8 cellular contexts compared by ENCODE assay signal in the genomic region with DNA sequence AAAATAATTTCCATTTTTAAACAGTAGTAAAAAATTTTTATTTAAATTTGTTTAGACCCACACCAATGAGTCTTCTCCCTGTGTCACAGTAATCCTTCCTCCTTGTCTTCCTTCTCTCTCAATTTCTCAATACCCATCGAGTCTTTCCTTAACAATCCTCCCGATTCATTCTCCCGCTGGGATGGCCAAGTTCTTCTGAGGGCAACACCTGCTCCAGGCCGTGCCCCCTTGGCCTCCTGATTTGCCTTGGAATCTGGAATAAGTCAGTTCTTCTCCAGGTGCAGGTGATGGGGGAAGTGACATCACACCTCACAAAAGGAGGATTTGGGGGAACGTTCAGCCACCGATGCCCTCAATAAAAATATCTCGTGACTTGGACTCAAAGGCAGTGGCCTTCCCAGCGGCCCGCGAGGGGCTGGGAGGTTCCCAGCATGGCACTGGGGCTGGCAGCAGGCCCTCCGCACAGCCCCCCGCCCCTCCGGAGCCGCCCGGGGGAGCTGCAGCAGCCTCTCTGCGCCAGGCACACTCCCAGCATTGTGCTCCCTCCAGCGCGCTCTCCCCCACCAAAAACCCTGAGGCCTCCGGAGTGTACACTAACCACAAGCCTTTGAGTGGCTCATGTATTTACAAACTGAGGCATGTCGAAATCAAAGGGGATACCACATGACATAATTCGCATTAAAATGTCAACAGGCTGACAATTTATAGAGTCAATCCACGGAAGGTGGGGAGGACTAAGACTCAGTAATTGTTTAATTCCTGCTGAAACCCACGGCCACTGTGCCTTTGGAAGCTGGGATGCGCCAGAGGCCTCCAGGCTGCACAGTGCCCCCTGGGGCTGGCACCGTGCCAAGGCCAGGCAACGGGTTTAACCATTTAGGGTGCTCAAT.
DNase-seq lines count a peak whose midpoint lies in the region; ATAC-seq and TF ChIP-seq lines count a peak whose summit lies in the region.

No MANE protein-coding gene starts in this region.

- DNase-seq in AG20443 (ENCODE audit: low spot score): peak; percentile 92
- peak; percentile 23 for DNase-seq in SIG-M5 (lab: John Stamatoyannopoulos, UW)
- peak; percentile 56 for DNase-seq in kidney epithelial cell (ENCODE audit: low read depth)
- DNase-seq in activated CD4-positive, alpha-beta T cell treated with anti-CD3 and anti-CD28 coated beads for 4 hours: no peak
- DNase-seq in T-helper 2 cell: no peak
- DNase-seq in activated gamma-delta T cell treated with Interleukin-2 at 50 U/mL for 16 hours: no peak

- H3K4me2 ChIP-seq in Loucy (ENCODE audit: low read depth, low read length, poor library complexity, severe bottlenecking): peak overlapping the region; percentile 64

- H3F3A ChIP-seq in Loucy (ENCODE audit: low read depth): 0 out of 2 replicates have a peak, but pooled peaks cover 2% of the 10 kb centered on the region

- no peaks in the 10 kb centered on the region for H3K79me2 ChIP-seq in Loucy (ENCODE audit: insufficient read depth, low read length)

- peaks cover 8% of the 10 kb centered on the region for H4K20me1 ChIP-seq in Loucy (ENCODE audit: insufficient read depth, low read length, poor library complexity, severe bottlenecking)

- no peaks in the 10 kb centered on the region for H3K27me3 ChIP-seq in Loucy (ENCODE audit: insufficient read depth, low read length, poor library complexity, severe bottlenecking)
- no peaks in the 10 kb centered on the region for H3K27me3 ChIP-seq in kidney epithelial cell (ENCODE audit: control insufficient read depth, insufficient read depth, low read length)

- H3K9ac ChIP-seq in Loucy (ENCODE audit: low read depth, low read length, poor library complexity, severe bottlenecking): peak overlapping the region; percentile 48

- peak overlapping the region; percentile 46; the same call in 1 of the 2 replicates for H2AFZ ChIP-seq in Loucy (ENCODE audit: low read length)

- H3K4me1 ChIP-seq in Loucy (ENCODE audit: insufficient read depth, low read length, poor library complexity, severe bottlenecking): peaks cover 20% of the 10 kb centered on the region

- H3K36me3 ChIP-seq in Loucy (ENCODE audit: insufficient read depth, low read length): no peaks in the 10 kb centered on the region
- H3K36me3 ChIP-seq in kidney epithelial cell (ENCODE audit: control insufficient read depth, insufficient read depth, low read length): no peaks in the 10 kb centered on the region

- peak overlapping the region; percentile 59 for H3K4me3 ChIP-seq in Loucy (ENCODE audit: low read length, poor library complexity, severe bottlenecking)
- no peak overlapping the region for H3K4me3 ChIP-seq in kidney epithelial cell (ENCODE audit: low read depth, low read length)

- no peak for ATAC-seq in HG03135 (IDR thresholded peaks at IDR 0.05; ENCODE audit: unreplicated experiment)

- 0 out of 2 replicates have a peak, but pooled peaks have one; percentile 14 for TF ChIP-seq CTCF in Loucy (conservative IDR thresholded peaks at IDR 0.05; ENCODE audit: low read length)
- TF ChIP-seq CTCF in kidney epithelial cell (IDR thresholded peaks at IDR 0.05; ENCODE audit: insufficient read depth, low read length, poor library complexity, severe bottlenecking): no peak

- H3K9me2 ChIP-seq in Loucy (replicated peaks; ENCODE audit: low read depth, low read length): no peaks in the 10 kb centered on the region

- H3K9me3 ChIP-seq in Loucy (ENCODE audit: insufficient read depth, low read depth, low read length): no peaks in the 10 kb centered on the region

Comparison
In these comparisons a context has a peak if more than half of its experiments do, and no peak if none do; other contexts are left out.
1. DNase-seq: peak in AG20443 (single experiment), SIG-M5 (single experiment) and kidney epithelial cell (single experiment); none in activated CD4-positive, alpha-beta T cell treated with anti-CD3 and anti-CD28 coated beads for 4 hours (0 of 2), T-helper 2 cell (0 of 5) and activated gamma-delta T cell treated with Interleukin-2 at 50 U/mL for 16 hours (single experiment).